Comparison of ENCODE assay signal across 35 cellular contexts in the genomic region with DNA sequence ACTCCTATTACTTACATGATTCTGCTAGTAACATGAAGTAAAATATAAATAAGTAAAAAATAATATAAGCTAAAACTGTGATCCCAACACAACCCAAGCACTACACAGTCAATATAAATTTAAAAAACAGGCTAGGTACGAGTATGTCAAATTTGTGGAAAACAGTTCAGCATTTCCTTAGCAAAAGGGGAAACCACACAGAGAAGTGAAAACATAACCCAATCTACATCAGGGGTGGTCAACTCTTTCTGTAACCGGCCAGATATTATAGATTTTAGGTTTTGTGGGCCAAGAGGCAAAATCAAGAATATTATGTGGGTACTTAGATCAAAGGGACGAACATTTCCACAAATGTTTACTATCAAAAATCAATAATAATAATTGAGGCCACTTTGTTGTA.
"Had no signal": no experiment of that assay in that cellular context is flagged by ENCODE, and none has a peak within 500 bp of the region (broad histone marks: within the 10 kb centered on the region; RNA-seq: fewer than 3 reads in every experiment).

No MANE protein-coding gene starts in this region.

- H3K27ac Mint-ChIP-seq: activated CD4-positive, alpha-beta memory T cell treated with anti-CD3 and anti-CD28 coated beads, Interleukin-2, amount 10 ng/mL, durations not matched to agents 7 days and 5 days; activated CD4-positive, alpha-beta T cell treated with anti-CD3 and anti-CD28 coated beads, Interleukin-2, amount 10 ng/mL, durations not matched to agents 7 days and 5 days; activated T-cell treated with anti-CD3 and anti-CD28 coated beads, Interleukin-2, amount 50 U/mL, for 24 hours; mesothelial cell of epicardium; stimulated activated naive CD8-positive, alpha-beta T cell treated with anti-CD3 and anti-CD28 coated beads, Interleukin-15, amount 100 ng/mL, for 72 hours; type B pancreatic cell had no signal

- ATAC-seq: gastrocnemius medialis; left colon; naive thymus-derived CD8-positive, alpha-beta T cell; pancreas; sciatic nerve; stimulated activated naive CD8-positive, alpha-beta T cell treated with anti-CD3 and anti-CD28 coated beads, Interleukin-15, amount 100 ng/mL, for 72 hours had no signal

- H3K27ac ChIP-seq: brain microvascular endothelial cell, coronary artery, dorsolateral prefrontal cortex, gastrocnemius medialis, pancreas, prostate gland, skin epidermis, uterus, WERI-Rb-1 had no signal

- H3K27me3 ChIP-seq: brain microvascular endothelial cell, gastrocnemius medialis, uterus had no signal

- H3K4me1 ChIP-seq: pancreas, prostate gland, uterus had no signal

- H3K4me3 Mint-ChIP-seq: activated CD4-positive, alpha-beta memory T cell treated with anti-CD3 and anti-CD28 coated beads, Interleukin-2, amount 10 ng/mL, durations not matched to agents 7 days and 5 days; activated CD4-positive, alpha-beta T cell treated with anti-CD3 and anti-CD28 coated beads, Interleukin-2, amount 10 ng/mL, durations not matched to agents 7 days and 5 days; activated T-cell treated with anti-CD3 and anti-CD28 coated beads, Interleukin-2, amount 50 U/mL, for 24 hours; mesothelial cell of epicardium; naive thymus-derived CD8-positive, alpha-beta T cell; neural crest cell; stimulated activated naive CD8-positive, alpha-beta T cell treated with anti-CD3 and anti-CD28 coated beads, Interleukin-15, amount 100 ng/mL, for 72 hours; type B pancreatic cell had no signal

- H3K4me3 ChIP-seq: coronary artery, dorsolateral prefrontal cortex, gastrocnemius medialis, pancreas, prostate gland, skin epidermis, uterus had no signal

- H3K9me3 Mint-ChIP-seq: activated CD4-positive, alpha-beta memory T cell treated with anti-CD3 and anti-CD28 coated beads, Interleukin-2, amount 10 ng/mL, durations not matched to agents 7 days and 5 days; activated CD4-positive, alpha-beta T cell treated with anti-CD3 and anti-CD28 coated beads, Interleukin-2, amount 10 ng/mL, durations not matched to agents 7 days and 5 days; activated T-cell treated with anti-CD3 and anti-CD28 coated beads, Interleukin-2, amount 50 U/mL, for 24 hours; naive thymus-derived CD8-positive, alpha-beta T cell; stimulated activated naive CD8-positive, alpha-beta T cell treated with anti-CD3 and anti-CD28 coated beads, Interleukin-15, amount 100 ng/mL, for 72 hours; type B pancreatic cell had no signal

- H3K4me1 Mint-ChIP-seq: mesothelial cell of epicardium had no signal

- H3K36me3 ChIP-seq: brain microvascular endothelial cell, gastrocnemius medialis, pancreas, prostate gland, uterus, WERI-Rb-1 had no signal

- DNase-seq: activated CD4-positive, alpha-beta memory T cell treated with anti-CD3 and anti-CD28 coated beads, Interleukin-2, amount 10 ng/mL, durations not matched to agents 7 days and 5 days; activated CD4-positive, alpha-beta T cell treated with anti-CD3 and anti-CD28 coated beads for 1 hour; activated CD4-positive, alpha-beta T cell treated with anti-CD3 and anti-CD28 coated beads, Interleukin-2, amount 10 ng/mL, durations not matched to agents 7 days and 5 days; activated CD8-positive, alpha-beta memory T cell treated with anti-CD3 and anti-CD28 coated beads, Interleukin-2, amount 50 U/mL, for 48 hours; activated gamma-delta T cell; activated naive CD4-positive, alpha-beta T cell treated with anti-CD3 and anti-CD28 coated beads, Interleukin-2, amount 50 U/mL, for 16 hours; activated T-cell treated with anti-CD3 and anti-CD28 coated beads, Interleukin-2, amount 50 U/mL, for 24 hours; amniotic stem cell; brain microvascular endothelial cell; dorsolateral prefrontal cortex; effector memory CD4-positive, alpha-beta T cell; erythroblast; gastrocnemius medialis; glutamatergic neuron; kidney; left colon; mammary epithelial cell; naive thymus-derived CD8-positive, alpha-beta T cell; nucleus accumbens; pancreas; retina; stimulated activated CD4-positive, alpha-beta T cell treated with anti-CD3 and anti-CD28 coated beads, Interleukin-12 subunit alpha, Interleukin-12 subunit beta, amount 100 ng/mL, for 4 hours; stimulated activated CD4-positive, alpha-beta T cell treated with anti-CD3 and anti-CD28 coated beads, Interleukin-4, amount 100 ng/mL, for 1 hour; stimulated activated naive CD8-positive, alpha-beta T cell treated with anti-CD3 and anti-CD28 coated beads, Interleukin-15, amount 100 ng/mL, for 72 hours; substantia nigra; T-helper 9 cell; uterus; WERI-Rb-1 had no signal

- H3K9me3 ChIP-seq: gastrocnemius medialis, pancreas, prostate gland, uterus had no signal

- H3K27me3 Mint-ChIP-seq: activated CD4-positive, alpha-beta memory T cell treated with anti-CD3 and anti-CD28 coated beads, Interleukin-2, amount 10 ng/mL, durations not matched to agents 7 days and 5 days; activated CD4-positive, alpha-beta T cell treated with anti-CD3 and anti-CD28 coated beads, Interleukin-2, amount 10 ng/mL, durations not matched to agents 7 days and 5 days; naive thymus-derived CD8-positive, alpha-beta T cell; stimulated activated naive CD8-positive, alpha-beta T cell treated with anti-CD3 and anti-CD28 coated beads, Interleukin-15, amount 100 ng/mL, for 72 hours; type B pancreatic cell had no signal

- FAIRE-seq: kidney, pancreas had no signal

- H3K36me3 Mint-ChIP-seq: naive thymus-derived CD8-positive, alpha-beta T cell; type B pancreatic cell had no signal
